ENCODE assay signal across 8 cellular contexts in genomic region chr7:131057015-131057518, GRCh38.
DNase-seq lines count a peak whose midpoint lies in the region; ATAC-seq and TF ChIP-seq lines count a peak whose summit lies in the region.

No MANE protein-coding gene starts in this region.

- no peak for TF ChIP-seq CTCF in mesothelial cell of epicardium (IDR thresholded peaks at IDR 0.05; ENCODE audit: unreplicated experiment)
- TF ChIP-seq CTCF in glutamatergic neuron (IDR thresholded peaks at IDR 0.05; ENCODE audit: partially characterized antibody, unreplicated experiment), result no peak

- no peaks in the 10 kb centered on the region for H3K27me3 Mint-ChIP-seq in activated CD4-positive, alpha-beta T cell treated with anti-CD3 and anti-CD28 coated beads for 36 hours
- H3K27me3 Mint-ChIP-seq in mesothelial cell of epicardium (ENCODE audit: low read depth) (no peaks in the 10 kb centered on the region), glutamatergic neuron (ENCODE audit: unreplicated experiment) (no peaks in the 10 kb centered on the region)

- POLR2A ChIA-PET in activated CD4-positive, alpha-beta T cell treated with anti-CD3 and anti-CD28 coated beads for 36 hours (lab: Charles Lee), result interaction anchor here (0.6 to 1.1 kb wide), 7 partner anchors 50 to 456 kb away, joined by 3 to 6 read pairs (median 3); no protein-coding TSS in a partner anchor

- H3K27ac Mint-ChIP-seq in activated CD4-positive, alpha-beta T cell treated with anti-CD3 and anti-CD28 coated beads for 36 hours, result peak overlapping the region; percentile 76
- H3K27ac Mint-ChIP-seq in mesothelial cell of epicardium (peak overlapping the region; percentile 13), glutamatergic neuron (ENCODE audit: unreplicated experiment) (no peak overlapping the region)

- no peak for DNase-seq in activated CD4-positive, alpha-beta T cell treated with anti-CD3 and anti-CD28 coated beads for 36 hours
- no peak for DNase-seq in activated CD4-positive, alpha-beta T cell treated with anti-CD3 and anti-CD28 coated beads for 48 hours
- DNase-seq in HuH-7 (ENCODE audit: low spot score) (peak; percentile 33), brain pericyte (ENCODE audit: low read depth, low spot score) (peak; percentile 77), mesothelial cell of epicardium (ENCODE audit: low spot score in 2 of 2, unreplicated experiment in 2 of 2) (no peak), cortex of kidney (lab: John Stamatoyannopoulos, UW) (no peak), NCI-H1436 treated with DMSO at 0.1 percent for 48 hours (lab: John Stamatoyannopoulos, UW) (no peak), glutamatergic neuron (no peak)

- peaks cover 26% of the 10 kb centered on the region for H3K36me3 Mint-ChIP-seq in activated CD4-positive, alpha-beta T cell treated with anti-CD3 and anti-CD28 coated beads for 36 hours (ENCODE audit: low read depth)
- H3K36me3 Mint-ChIP-seq in mesothelial cell of epicardium, result peaks cover 2% of the 10 kb centered on the region
- H3K36me3 Mint-ChIP-seq in glutamatergic neuron (ENCODE audit: unreplicated experiment), result no peaks in the 10 kb centered on the region

- CTCF ChIA-PET in activated CD4-positive, alpha-beta T cell treated with anti-CD3 and anti-CD28 coated beads for 36 hours (lab: Charles Lee), result interaction anchor here (0.6 to 5.7 kb wide), 14 partner anchors 11 to 451 kb away, joined by 3 to 35 read pairs (median 4); no protein-coding TSS in a partner anchor

- peak overlapping the region; percentile 31 for H3K4me3 Mint-ChIP-seq in activated CD4-positive, alpha-beta T cell treated with anti-CD3 and anti-CD28 coated beads for 36 hours
- H3K4me3 Mint-ChIP-seq in mesothelial cell of epicardium (no peak overlapping the region), glutamatergic neuron (ENCODE audit: unreplicated experiment) (no peak overlapping the region)

- ATAC-seq in activated CD4-positive, alpha-beta T cell treated with anti-CD3 and anti-CD28 coated beads for 36 hours, result peak; percentile 57

- H3K9me3 Mint-ChIP-seq in activated CD4-positive, alpha-beta T cell treated with anti-CD3 and anti-CD28 coated beads for 36 hours (ENCODE audit: low read depth), result no peaks in the 10 kb centered on the region
- no peaks in the 10 kb centered on the region for H3K9me3 Mint-ChIP-seq in mesothelial cell of epicardium
- peaks cover 1% of the 10 kb centered on the region for H3K9me3 Mint-ChIP-seq in glutamatergic neuron (ENCODE audit: unreplicated experiment)

- H3K4me1 Mint-ChIP-seq in activated CD4-positive, alpha-beta T cell treated with anti-CD3 and anti-CD28 coated beads for 36 hours, result peaks cover 64% of the 10 kb centered on the region
- no peaks in the 10 kb centered on the region for H3K4me1 Mint-ChIP-seq in mesothelial cell of epicardium
- H3K4me1 Mint-ChIP-seq in glutamatergic neuron (ENCODE audit: low read depth, unreplicated experiment), result peaks cover 8% of the 10 kb centered on the region

- intact Hi-C loops in activated CD4-positive, alpha-beta T cell treated with anti-CD3 and anti-CD28 coated beads for 36 hours (cut with DNase I, micrococcal nuclease), result no loop called here

Comparison
In these comparisons a context has a peak if more than half of its experiments do, and no peak if none do; other contexts are left out.
1. DNase-seq: peak in HuH-7 (single experiment) and brain pericyte (single experiment); none in activated CD4-positive, alpha-beta T cell treated with anti-CD3 and anti-CD28 coated beads for 36 hours (single experiment), activated CD4-positive, alpha-beta T cell treated with anti-CD3 and anti-CD28 coated beads for 48 hours (single experiment), mesothelial cell of epicardium (0 of 2), cortex of kidney (single experiment), NCI-H1436 treated with DMSO at 0.1 percent for 48 hours (single experiment) and glutamatergic neuron (single experiment).